Comparison of ENCODE assay signal across 12 cellular contexts in the genomic region with DNA sequence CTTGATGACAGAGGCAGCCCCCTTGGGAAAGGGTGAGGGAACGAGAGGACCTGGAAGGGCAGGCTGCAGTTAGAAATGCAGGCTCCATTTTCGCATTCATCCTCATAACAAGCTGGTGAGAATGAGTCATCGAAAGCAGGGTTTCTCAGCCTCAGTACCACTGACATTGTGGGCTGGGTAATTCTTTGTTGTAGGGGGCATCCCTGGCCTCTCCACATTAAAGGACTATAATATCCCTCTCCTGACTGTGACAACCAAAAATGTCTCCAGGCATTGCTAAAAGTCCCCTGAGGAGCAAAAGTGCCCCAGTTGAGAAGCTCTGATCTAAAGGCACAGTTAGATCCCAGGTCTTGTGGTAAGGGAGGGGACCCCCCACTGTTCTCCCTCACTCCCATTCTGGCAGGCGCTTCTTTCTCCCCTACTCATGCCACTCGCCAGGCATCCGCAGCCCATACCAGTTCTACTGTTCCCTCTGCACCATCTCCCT. TPM values are rescaled to one million over a fixed set of nuclear protein-coding genes. Genes with fewer than 3 reads are reported as not detected.
DNase-seq lines count a peak whose midpoint lies in the region; ATAC-seq lines count a peak whose summit lies in the region.
"Had no signal": no experiment of that assay in that cellular context is flagged by ENCODE, and none has a peak within 500 bp of the region (broad histone marks: within the 10 kb centered on the region; RNA-seq: fewer than 3 reads in every experiment).

No MANE protein-coding gene starts in this region.

- ATAC-seq in GM21619 (IDR thresholded peaks at IDR 0.05; ENCODE audit: unreplicated experiment): peak; percentile 68
- peak; percentile 53 for ATAC-seq in activated CD8-positive, alpha-beta T cell treated with anti-CD3 and anti-CD28 coated beads, Interleukin-2, amount 10 ng/mL, durations not matched to agents 7 days and 5 days
- no peak for ATAC-seq in GM19328 (IDR thresholded peaks at IDR 0.05; ENCODE audit: unreplicated experiment)
- no peak for ATAC-seq in HG03045 (IDR thresholded peaks at IDR 0.05; ENCODE audit: unreplicated experiment)
- ATAC-seq in GM19452 (IDR thresholded peaks at IDR 0.05; ENCODE audit: unreplicated experiment): no peak

- no peaks in the 10 kb centered on the region for H3K36me3 Mint-ChIP-seq in activated CD8-positive, alpha-beta T cell treated with anti-CD3 and anti-CD28 coated beads, Interleukin-2, amount 10 ng/mL, durations not matched to agents 7 days and 5 days (ENCODE audit: low read depth)
- H3K36me3 Mint-ChIP-seq: natural killer cell treated with Interleukin-12 subunit alpha and Interleukin-12 subunit beta and Interleukin-15 and Interleukin-18, amount 100 ng/mL, for 72 hours had no signal

- no peak overlapping the region for H3K27ac Mint-ChIP-seq in activated CD8-positive, alpha-beta T cell treated with anti-CD3 and anti-CD28 coated beads, Interleukin-2, amount 10 ng/mL, durations not matched to agents 7 days and 5 days
- H3K27ac Mint-ChIP-seq: B cell; natural killer cell treated with Interleukin-12 subunit alpha and Interleukin-12 subunit beta and Interleukin-15 and Interleukin-18, amount 100 ng/mL, for 72 hours had no signal

- POLR2A ChIA-PET in activated CD8-positive, alpha-beta T cell treated with anti-CD3 and anti-CD28 coated beads, Interleukin-2, amount 10 ng/mL, durations not matched to agents 7 days and 5 days (lab: Charles Lee): no interaction called here

- H3K9me3 Mint-ChIP-seq in activated CD8-positive, alpha-beta T cell treated with anti-CD3 and anti-CD28 coated beads, Interleukin-2, amount 10 ng/mL, durations not matched to agents 7 days and 5 days (ENCODE audit: insufficient read depth): no peaks in the 10 kb centered on the region
- H3K9me3 Mint-ChIP-seq: natural killer cell treated with Interleukin-12 subunit alpha and Interleukin-12 subunit beta and Interleukin-15 and Interleukin-18, amount 100 ng/mL, for 72 hours had no signal

- peaks cover 5% of the 10 kb centered on the region for H3K27me3 Mint-ChIP-seq in activated CD8-positive, alpha-beta T cell treated with anti-CD3 and anti-CD28 coated beads, Interleukin-2, amount 10 ng/mL, durations not matched to agents 7 days and 5 days (ENCODE audit: low read depth)

- CTCF ChIA-PET in activated CD8-positive, alpha-beta T cell treated with anti-CD3 and anti-CD28 coated beads, Interleukin-2, amount 10 ng/mL, durations not matched to agents 7 days and 5 days (lab: Charles Lee): interaction anchor here (1.1 to 1.9 kb wide), 4 partner anchors 13 to 180 kb away, joined by 3 to 4 read pairs (median 4); no protein-coding TSS in a partner anchor

- peak; percentile 71 for DNase-seq in activated CD8-positive, alpha-beta memory T cell treated with anti-CD3 and anti-CD28 coated beads, Interleukin-2, amount 50 U/mL, for 48 hours
- no peak for DNase-seq in activated CD8-positive, alpha-beta memory T cell treated with anti-CD3 and anti-CD28 coated beads for 24 hours
- DNase-seq in activated CD8-positive, alpha-beta T cell treated with anti-CD3 and anti-CD28 coated beads, Interleukin-2, amount 10 ng/mL, durations not matched to agents 7 days and 5 days: peak; percentile 26
- DNase-seq in stimulated activated CD8-positive, alpha-beta memory T cell treated with anti-CD3 and anti-CD28 coated beads, Interleukin-15, amount 100 ng/mL, for 48 hours (ENCODE audit: low read depth in 2 of 2): peak; percentile 16 to 35
- DNase-seq: GF-D8, thyroid gland had no signal

- no peak overlapping the region for H3K4me3 Mint-ChIP-seq in activated CD8-positive, alpha-beta T cell treated with anti-CD3 and anti-CD28 coated beads, Interleukin-2, amount 10 ng/mL, durations not matched to agents 7 days and 5 days
- H3K4me3 Mint-ChIP-seq: B cell; natural killer cell treated with Interleukin-12 subunit alpha and Interleukin-12 subunit beta and Interleukin-15 and Interleukin-18, amount 100 ng/mL, for 72 hours had no signal

- H3K4me1 Mint-ChIP-seq in activated CD8-positive, alpha-beta T cell treated with anti-CD3 and anti-CD28 coated beads, Interleukin-2, amount 10 ng/mL, durations not matched to agents 7 days and 5 days (ENCODE audit: low read depth): peaks cover 9% of the 10 kb centered on the region

RNA-seq across cellular contexts. Expression of a gene that starts 20.4 kb away (rescaled TPM):
- not detected for total RNA-seq in activated CD8-positive, alpha-beta T cell treated with anti-CD3 and anti-CD28 coated beads, Interleukin-2, amount 10 ng/mL, durations not matched to agents 7 days and 5 days

Comparison
In these comparisons a context has a peak if more than half of its experiments do, and no peak if none do; other contexts are left out.
1. ATAC-seq: peak in GM21619 (single experiment) and activated CD8-positive, alpha-beta T cell treated with anti-CD3 and anti-CD28 coated beads, Interleukin-2, amount 10 ng/mL, durations not matched to agents 7 days and 5 days (single experiment); none in GM19328 (single experiment), HG03045 (single experiment) and GM19452 (single experiment).